Comparison of ENCODE assay signal across 10 cellular contexts in the genomic region with DNA sequence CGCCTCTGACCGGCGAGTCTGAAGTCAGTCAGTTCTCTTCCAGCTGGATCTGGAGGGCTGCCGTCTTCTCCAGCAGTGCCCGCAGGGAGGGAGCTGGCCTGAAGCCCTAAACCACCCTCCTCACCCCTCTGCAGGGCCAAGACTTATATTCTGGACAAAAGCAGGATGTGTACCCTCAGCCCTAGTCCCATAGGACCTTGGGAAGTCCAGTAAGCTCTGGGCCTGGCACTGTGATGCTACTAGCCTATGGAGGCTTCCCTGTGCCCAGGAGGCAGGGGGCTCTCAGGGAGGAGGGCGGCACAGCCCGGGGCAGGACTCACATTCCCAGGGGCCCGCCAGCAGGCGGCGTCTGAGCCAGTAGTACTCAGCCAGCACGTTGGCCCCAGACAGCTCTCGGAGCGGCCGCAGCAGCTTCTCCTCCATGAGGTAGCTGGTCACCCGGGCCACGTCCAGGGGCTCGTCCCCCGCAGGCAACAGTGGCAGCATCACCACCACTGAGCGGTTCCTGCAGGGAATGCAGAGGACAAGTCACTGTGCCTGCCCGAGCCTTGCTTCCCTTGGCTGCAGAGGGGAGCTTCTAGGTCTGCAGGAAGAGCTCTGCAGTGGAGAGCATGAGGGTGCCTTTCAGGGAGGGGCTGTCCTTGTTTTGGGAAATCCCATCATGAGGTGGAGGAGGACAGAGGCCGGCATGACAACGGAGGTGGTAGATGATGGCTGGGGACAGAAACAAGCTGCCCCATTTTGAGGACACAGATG. TPM values are rescaled to one million over a fixed set of nuclear protein-coding genes. Genes with fewer than 3 reads are reported as not detected.
DNase-seq lines count a peak whose midpoint lies in the region; ATAC-seq and TF ChIP-seq lines count a peak whose summit lies in the region.
"Had no signal": no experiment of that assay in that cellular context is flagged by ENCODE, and none has a peak within 500 bp of the region (broad histone marks: within the 10 kb centered on the region; RNA-seq: fewer than 3 reads in every experiment).

No MANE protein-coding gene starts in this region.

- DNase-seq in GM10248 (ENCODE audit: extremely low spot score) (no peak), NT2/D1 (ENCODE audit: low read depth, low spot score) (no peak), fibroblast of the aortic adventitia (ENCODE audit: low read depth) (peak; percentile 35), posterior vena cava (ENCODE audit: low spot score) (peak; percentile 86), Ammon's horn (ENCODE audit: low spot score) (no peak)
- DNase-seq: effector CD4-positive, alpha-beta T cell had no signal

- CTCF ChIA-PET in GM10248 (lab: Yijun Ruan, JAX), result interaction anchor here (0.7 to 16.6 kb wide), 11 partner anchors 13 to 438 kb away, joined by 3 to 249 read pairs (median 4); no protein-coding TSS in a partner anchor

- H3K36me3 ChIP-seq in NT2/D1 (ENCODE audit: insufficient read depth, insufficient read length, low read length), result no peaks in the 10 kb centered on the region
- H3K36me3 ChIP-seq: pancreas had no signal

- intact Hi-C loops in posterior vena cava (cut with DNase I), result no loop called here

- H3K4me3 ChIP-seq in NT2/D1 (ENCODE audit: insufficient read length, low read depth) (no peak overlapping the region), fibroblast of the aortic adventitia (ENCODE audit: low read depth, low read length) (no peak overlapping the region)
- H3K4me3 ChIP-seq: pancreas had no signal

- TF ChIP-seq CTCF in GM10248 (IDR thresholded peaks at IDR 0.05; ENCODE audit: control extremely low read depth, extremely low read depth, low read depth, missing control alignments), result peak; percentile 25
- peak; percentile 65 for TF ChIP-seq CTCF in fibroblast of the aortic adventitia (IDR thresholded peaks at IDR 0.05; ENCODE audit: insufficient read depth, low read length)

- ATAC-seq in GM21367 (IDR thresholded peaks at IDR 0.05; ENCODE audit: unreplicated experiment), result no peak
- no peak for ATAC-seq in HG02610 (IDR thresholded peaks at IDR 0.05; ENCODE audit: unreplicated experiment)
- no peak for ATAC-seq in HG03378 (IDR thresholded peaks at IDR 0.05; ENCODE audit: unreplicated experiment)

- H3K27me3 ChIP-seq in NT2/D1 (ENCODE audit: insufficient read depth, insufficient read length), result no peaks in the 10 kb centered on the region
- H3K27me3 ChIP-seq: pancreas had no signal

- H3K4me1 ChIP-seq in NT2/D1 (ENCODE audit: insufficient read depth, insufficient read length), result peaks cover 55% of the 10 kb centered on the region

- H3K9me3 ChIP-seq in NT2/D1 (ENCODE audit: insufficient read depth, low read length), result no peaks in the 10 kb centered on the region
- H3K9me3 ChIP-seq: pancreas had no signal

- POLR2A ChIA-PET in GM10248 (lab: Yijun Ruan, JAX), result no interaction called here

- peak overlapping the region; percentile 44 for H3K9ac ChIP-seq in NT2/D1 (ENCODE audit: insufficient read length, low read depth)

RNA-seq across cellular contexts. Expression of gene RMI2, which starts 41.7 kb away (rescaled TPM):
- total RNA-seq in fibroblast of the aortic adventitia (ENCODE audit: low replicate concordance), result 3.0 and 24.4 TPM in 2 replicates
- 1 to 10 TPM in 1 of 2 donors, under 1 TPM in 1; 0.67 to 1.4 TPM for total RNA-seq in posterior vena cava

Comparison
In these comparisons a context has a peak if more than half of its experiments do, and no peak if none do; other contexts are left out.
1. DNase-seq: peak in fibroblast of the aortic adventitia (single experiment) and posterior vena cava (single experiment); none in GM10248 (single experiment), NT2/D1 (single experiment) and Ammon's horn (single experiment).